Comparison of ENCODE assay signal across 21 cellular contexts in the genomic region with DNA sequence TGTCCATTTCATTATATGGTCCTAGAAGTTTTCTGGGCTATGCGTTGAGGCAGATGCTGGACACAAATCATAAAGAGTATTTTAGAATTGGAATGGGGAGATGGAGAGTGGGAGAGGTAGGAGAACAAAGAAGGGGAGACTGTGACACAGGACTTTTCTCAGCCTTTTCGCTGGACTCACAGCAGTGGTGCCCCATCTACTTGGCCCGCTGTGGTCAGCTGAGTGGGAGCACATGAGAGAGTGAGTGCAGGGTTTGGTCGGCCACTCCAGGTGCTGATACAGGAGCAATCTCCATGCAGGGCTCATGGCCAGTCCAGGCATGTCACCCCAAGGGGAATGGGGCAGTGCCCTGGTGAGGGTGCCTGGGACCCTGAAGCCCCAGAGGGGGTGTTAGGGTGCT.
DNase-seq lines count a peak whose midpoint lies in the region; ATAC-seq and TF ChIP-seq lines count a peak whose summit lies in the region.
"Had no signal": no experiment of that assay in that cellular context is flagged by ENCODE, and none has a peak within 500 bp of the region (broad histone marks: within the 10 kb centered on the region; RNA-seq: fewer than 3 reads in every experiment).

No MANE protein-coding gene starts in this region.

- H3K14ac ChIP-seq in H9 (ENCODE audit: insufficient read depth, low read length) (no peak overlapping the region), trophoblast cell (ENCODE audit: low read length) (peak overlapping the region; percentile 55)

- H3K18ac ChIP-seq in H9 (ENCODE audit: insufficient read length, low read depth, low read length) (peak overlapping the region; percentile 45), trophoblast cell (ENCODE audit: low read length) (no peak overlapping the region)

- no peaks in the 10 kb centered on the region; the same call in 1 of the 2 replicates for H3K27me3 Mint-ChIP-seq in H9 (ENCODE audit: low read depth)

- H3K23ac ChIP-seq in H9 (ENCODE audit: insufficient read length, low read depth, low read length) = no peak overlapping the region
- H3K23ac ChIP-seq in trophoblast cell (ENCODE audit: low read length) = no peak overlapping the region

- no peaks in the 10 kb centered on the region for H3F3A ChIP-seq in OCI-LY1 (ENCODE audit: insufficient read depth, low read length)

- no peak for TF ChIP-seq CTCF in H9 (conservative IDR thresholded peaks at IDR 0.05)
- TF ChIP-seq CTCF in OCI-LY1 (IDR thresholded peaks at IDR 0.05; ENCODE audit: low read length) = no peak
- TF ChIP-seq CTCF in body of pancreas (IDR thresholded peaks at IDR 0.05) = no peak

- peaks cover 63 to 64% of the 10 kb centered on the region in 2 experiments for H3K4me1 Mint-ChIP-seq in H9
- H3K4me1 Mint-ChIP-seq: CD8-positive, alpha-beta memory T cell had no signal

- H3K36me3 ChIP-seq in OCI-LY1 (ENCODE audit: insufficient read depth, low read length) (no peaks in the 10 kb centered on the region), iPS-20b (ENCODE audit: insufficient read depth, low read depth, low read length) (peaks cover 3% of the 10 kb centered on the region; the same call in 1 of the 2 replicates), trophoblast cell (ENCODE audit: control insufficient read depth in 1 of 2, insufficient read depth in 2 of 2, low read length in 2 of 2) (no peaks in the 10 kb centered on the region), body of pancreas (replicated peaks in 1 of 2; ENCODE audit: insufficient read depth in 1 of 2, low read depth in 2 of 2) (no peaks in the 10 kb centered on the region)
- H3K36me3 ChIP-seq: SJSA1 had no signal

- no peaks in the 10 kb centered on the region for H3K27me3 ChIP-seq in H9 (ENCODE audit: insufficient read depth, low read length)
- no peaks in the 10 kb centered on the region for H3K27me3 ChIP-seq in OCI-LY1 (ENCODE audit: insufficient read depth, low read length)
- H3K27me3 ChIP-seq in iPS-20b (ENCODE audit: insufficient read depth, low read length) = no peaks in the 10 kb centered on the region
- no peaks in the 10 kb centered on the region for H3K27me3 ChIP-seq in trophoblast cell (ENCODE audit: insufficient read depth, low read length)
- no peaks in the 10 kb centered on the region for H3K27me3 ChIP-seq in body of pancreas
- H3K27me3 ChIP-seq: SJSA1 had no signal

- no peaks in the 10 kb centered on the region for H3K9me2 ChIP-seq in OCI-LY1 (ENCODE audit: low read depth, low read length)

- no peaks in the 10 kb centered on the region for H4K20me1 ChIP-seq in H9 (ENCODE audit: control insufficient read depth, insufficient read depth, insufficient read length)
- H4K20me1 ChIP-seq in OCI-LY1 (ENCODE audit: insufficient read depth, low read length) = no peaks in the 10 kb centered on the region

- H3K9me3 Mint-ChIP-seq in H9 = peaks cover 6 to 10% of the 10 kb centered on the region in 2 experiments

- H2BK5ac ChIP-seq in H9 (ENCODE audit: insufficient read length, low read length) = no peak overlapping the region
- H2BK5ac ChIP-seq in trophoblast cell (ENCODE audit: low read depth, low read length, poor library complexity) = no peak overlapping the region

- no peak overlapping the region for H2BK20ac ChIP-seq in H9 (ENCODE audit: low read depth, low read length, poor library complexity, severe bottlenecking)

- no peak overlapping the region for H4K8ac ChIP-seq in H9 (replicated peaks; ENCODE audit: insufficient read length, low read depth, low read length)
- no peak overlapping the region for H4K8ac ChIP-seq in trophoblast cell (ENCODE audit: low read depth, low read length)

- no peak overlapping the region for H2AK5ac ChIP-seq in H9 (ENCODE audit: insufficient read length, low read length)
- peak overlapping the region; percentile 45 for H2AK5ac ChIP-seq in trophoblast cell (ENCODE audit: low read length)

- H4K91ac ChIP-seq in H9 (ENCODE audit: insufficient read length, low read depth, low read length) = peak overlapping the region; percentile 73
- H4K91ac ChIP-seq in trophoblast cell (ENCODE audit: low read depth, low read length) = no peak overlapping the region

- intact Hi-C loops in body of pancreas (cut with DNase I) = no loop called here

- peaks cover 6 to 20% (median 8%) of the 10 kb centered on the region in 3 experiments; a peak in 6 of 7 replicates for H3K36me3 Mint-ChIP-seq in H9 (ENCODE audit: insufficient read depth in 1 of 3, low read depth in 3 of 3)
- H3K36me3 Mint-ChIP-seq: CD14-positive monocyte had no signal

- H3K4me1 ChIP-seq in H9 (ENCODE audit: insufficient read depth, low read length) (peaks cover 19% of the 10 kb centered on the region; the same call in 1 of the 2 replicates), OCI-LY1 (ENCODE audit: insufficient read depth, low read length, severe bottlenecking) (peaks cover 74% of the 10 kb centered on the region), iPS-20b (ENCODE audit: insufficient read depth, low read length) (peaks cover 47% of the 10 kb centered on the region), trophoblast cell (ENCODE audit: control insufficient read depth in 1 of 2, insufficient read depth in 2 of 2, low read length in 2 of 2) (peaks cover 18% of the 10 kb centered on the region in 2 experiments), body of pancreas (no peaks in the 10 kb centered on the region)
- H3K4me1 ChIP-seq: A549, SJSA1 had no signal

- no peak overlapping the region; a peak in 1 of 5 replicates for H3K4me3 Mint-ChIP-seq in H9
- H3K4me3 Mint-ChIP-seq: CD14-positive monocyte; CD8-positive, alpha-beta memory T cell had no signal

- H3K27ac ChIP-seq in H9 (ENCODE audit: insufficient read length, low read depth, low read length) = peak overlapping the region; percentile 56
- H3K27ac ChIP-seq in OCI-LY1 (ENCODE audit: low read depth, low read length, poor library complexity, severe bottlenecking) = peak overlapping the region; percentile 92
- peak overlapping the region; percentile 29 for H3K27ac ChIP-seq in iPS-20b (ENCODE audit: low read length)
- H3K27ac ChIP-seq in trophoblast cell (ENCODE audit: low read depth, low read length) = no peak overlapping the region
- no peak overlapping the region for H3K27ac ChIP-seq in body of pancreas
- H3K27ac ChIP-seq: A549, SJSA1 had no signal

- H3K79me1 ChIP-seq in H9 (ENCODE audit: insufficient read depth, low read depth, low read length, poor library complexity, severe bottlenecking) = no peaks in the 10 kb centered on the region
- peaks cover 6% of the 10 kb centered on the region for H3K79me1 ChIP-seq in trophoblast cell (ENCODE audit: low read length)

- H3K4me2 ChIP-seq in H9 (ENCODE audit: insufficient read depth, insufficient read length, low read length) = no peak overlapping the region
- H3K4me2 ChIP-seq in OCI-LY1 (ENCODE audit: low read length) = no peak overlapping the region; the same call in 1 of the 2 replicates
- H3K4me2 ChIP-seq in trophoblast cell (ENCODE audit: low read length) = no peak overlapping the region
- H3K4me2 ChIP-seq: A549 had no signal

- H3K27ac Mint-ChIP-seq in H9 = peak overlapping the region; percentile 80 to 99 (median 99)
- H3K27ac Mint-ChIP-seq: CD14-positive monocyte; CD8-positive, alpha-beta memory T cell had no signal

- H3T11ph ChIP-seq in H9 (ENCODE audit: low read length) = no peak overlapping the region

- H2BK15ac ChIP-seq in H9 (ENCODE audit: low read depth, low read length) = no peak overlapping the region

- H3K79me2 ChIP-seq in H9 (ENCODE audit: insufficient read depth, low read length) (no peaks in the 10 kb centered on the region), OCI-LY1 (ENCODE audit: insufficient read depth, low read length) (no peaks in the 10 kb centered on the region), trophoblast cell (ENCODE audit: control insufficient read depth, insufficient read depth, low read length, poor library complexity) (no peaks in the 10 kb centered on the region)

- H3K4me3 ChIP-seq in OCI-LY1 (ENCODE audit: low read depth, low read length, poor library complexity, severe bottlenecking) (no peak overlapping the region), iPS-20b (ENCODE audit: low read length) (peak overlapping the region; percentile 31; the same call in 1 of the 2 replicates), trophoblast cell (ENCODE audit: low read depth, low read length) (no peak overlapping the region), body of pancreas (no peak overlapping the region)
- H3K4me3 ChIP-seq: A549, SJSA1 had no signal

- no peak overlapping the region for H3K4ac ChIP-seq in H9 (ENCODE audit: low read depth, low read length)
- H3K4ac ChIP-seq in trophoblast cell (ENCODE audit: low read depth, low read length) = no peak overlapping the region

- ATAC-seq in body of pancreas (no peak), HG02973 (IDR thresholded peaks at IDR 0.05; ENCODE audit: unreplicated experiment) (no peak)
- ATAC-seq: A549 had no signal

- H3K23me2 ChIP-seq in H9 (ENCODE audit: insufficient read length, low read depth, low read length, poor library complexity, severe bottlenecking) = no peaks in the 10 kb centered on the region

- H3K9me3 ChIP-seq in H9 (ENCODE audit: control insufficient read depth, low read depth, low read length) = no peaks in the 10 kb centered on the region
- H3K9me3 ChIP-seq in OCI-LY1 (ENCODE audit: low read length) = peaks cover 8% of the 10 kb centered on the region; the same call in 1 of the 2 replicates
- H3K9me3 ChIP-seq in iPS-20b (ENCODE audit: insufficient read depth, low read depth, low read length) = peaks cover 6% of the 10 kb centered on the region; the same call in 1 of the 2 replicates
- H3K9me3 ChIP-seq in trophoblast cell (ENCODE audit: insufficient read depth, low read depth, low read length) = no peaks in the 10 kb centered on the region
- no peaks in the 10 kb centered on the region for H3K9me3 ChIP-seq in body of pancreas
- H3K9me3 ChIP-seq: A549, SJSA1 had no signal

- H2BK12ac ChIP-seq in H9 (ENCODE audit: insufficient read length, low read depth, low read length) (no peak overlapping the region), trophoblast cell (ENCODE audit: low read length) (peak overlapping the region; percentile 21)

- H2BK120ac ChIP-seq in H9 (ENCODE audit: low read depth, low read length, poor library complexity, severe bottlenecking) (no peak overlapping the region), trophoblast cell (ENCODE audit: insufficient read depth, low read length, poor library complexity) (peak overlapping the region; percentile 21)

- H4K12ac ChIP-seq in trophoblast cell (ENCODE audit: low read depth, low read length) = no peak overlapping the region

- H3K9ac ChIP-seq in H9 (ENCODE audit: extremely low read depth, insufficient read length, low read length) (no peak overlapping the region), OCI-LY1 (ENCODE audit: low read length) (peak overlapping the region; percentile 53; the same call in 1 of the 2 replicates), iPS-20b (ENCODE audit: low read depth, low read length) (peak overlapping the region; percentile 43; the same call in 1 of the 2 replicates), trophoblast cell (ENCODE audit: low read length) (no peak overlapping the region)

- H2AFZ ChIP-seq in H9 (ENCODE audit: low read length) (no peak overlapping the region), OCI-LY1 (ENCODE audit: low read length) (no peak overlapping the region), trophoblast cell (ENCODE audit: insufficient read depth, low read length, poor library complexity) (no peak overlapping the region)

- H4K5ac ChIP-seq in H9 (ENCODE audit: insufficient read length, low read depth, low read length) = no peak overlapping the region

- DNase-seq in H9 = no peak
- no peak for DNase-seq in trophoblast cell
- no peak for DNase-seq in NCI-H2196 treated with DMSO at 0.1 percent for 48 hours (lab: John Stamatoyannopoulos, UW; ENCODE audit: unreplicated experiment)
- no peak for DNase-seq in body of pancreas
- DNase-seq in stimulated activated CD4-positive, alpha-beta T cell treated with anti-CD3 and anti-CD28 coated beads, Interleukin-4, amount 100 ng/mL, for 24 hours = no peak
- DNase-seq: CD8-positive, alpha-beta memory T cell; DMS79 treated with DMSO at 0.1 percent for 48 hours; GF-D8; HCEC 1CT; KG1; MM.1S; NCI-H2029; NCI-H526 treated with DMSO at 0.1 percent for 48 hours; Right ventricle myocardium superior; RPMI8226 had no signal

- H3K56ac ChIP-seq in H9 (ENCODE audit: insufficient read length, low read depth, low read length) = no peak overlapping the region

- WGBS in H9 (ENCODE audit: extremely low coverage, insufficient read length, low lambda C conversion rate) = no CpG with 5 or more reads among the region's 4 CpGs
- no CpG with 5 or more reads among the region's 4 CpGs for WGBS in trophoblast cell (ENCODE audit: extremely low coverage, insufficient coverage, insufficient read length)
- WGBS in body of pancreas, 2 donors = 78 to 88% methylated on average over 4 of the region's 4 CpGs

- TF ChIP-seq POLR2A in body of pancreas (IDR thresholded peaks at IDR 0.05) = no peak

Comparison
In these comparisons a context has a peak if more than half of its experiments do, and no peak if none do; other contexts are left out.
1. H3K27ac ChIP-seq: peak in H9 (single experiment), OCI-LY1 (single experiment) and iPS-20b (single experiment); none in trophoblast cell (single experiment) and body of pancreas (0 of 4).
2. H3K9ac ChIP-seq: peak in OCI-LY1 (single experiment) and iPS-20b (single experiment); none in H9 (single experiment) and trophoblast cell (single experiment).